ENCODE assay signal across 13 cellular contexts in the genomic region with DNA sequence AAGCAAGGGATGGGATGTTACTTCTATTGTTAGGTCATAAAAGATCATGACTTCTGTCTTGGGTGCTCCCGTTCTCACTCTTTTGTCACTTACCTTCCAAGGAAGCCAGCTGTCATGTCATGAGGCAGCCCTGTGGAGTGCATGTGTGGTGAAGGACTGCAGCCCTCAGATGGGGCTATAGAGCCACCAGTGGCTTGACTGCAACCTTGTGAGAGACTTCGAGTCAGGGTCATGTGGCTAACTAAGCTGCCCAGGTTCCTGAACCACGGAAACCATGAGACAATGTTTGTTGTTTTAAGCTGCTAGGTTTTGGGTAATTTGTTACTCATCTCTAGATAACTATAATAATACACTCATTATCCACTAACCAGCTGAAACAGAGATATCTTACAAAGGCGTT.
DNase-seq lines count a peak whose midpoint lies in the region; ATAC-seq, FAIRE-seq and TF ChIP-seq lines count a peak whose summit lies in the region.
"Had no signal": no experiment of that assay in that cellular context is flagged by ENCODE, and none has a peak within 500 bp of the region (broad histone marks: within the 10 kb centered on the region; RNA-seq: fewer than 3 reads in every experiment).

No MANE protein-coding gene starts in this region.

- no peak for ATAC-seq in left lung
- no peak for ATAC-seq in upper lobe of right lung
- ATAC-seq: K562 had no signal

- intact Hi-C loops in left lung (cut with DNase I) (no loop called here), upper lobe of right lung (cut with DNase I) (no loop called here)

- H3K27ac ChIP-seq in left lung = no peak overlapping the region
- no peak overlapping the region for H3K27ac ChIP-seq in upper lobe of right lung
- H3K27ac ChIP-seq: 22Rv1, spleen had no signal

- H3K9me3 ChIP-seq in left lung (peaks cover 0 to 6% of the 10 kb centered on the region in 2 donors), upper lobe of right lung (no peaks in the 10 kb centered on the region)
- H3K9me3 ChIP-seq: spleen had no signal

- H3K27me3 ChIP-seq in bronchial epithelial cell (ENCODE audit: control insufficient read depth, insufficient read depth, low read length) = no peaks in the 10 kb centered on the region
- H3K27me3 ChIP-seq in left lung = no peaks in the 10 kb centered on the region
- no peaks in the 10 kb centered on the region for H3K27me3 ChIP-seq in upper lobe of right lung
- H3K27me3 ChIP-seq: spleen had no signal

- no peaks in the 10 kb centered on the region for H3K4me1 ChIP-seq in left lung
- H3K4me1 ChIP-seq in upper lobe of right lung = no peaks in the 10 kb centered on the region
- H3K4me1 ChIP-seq: spleen had no signal

- H3K4me3 ChIP-seq in bronchial epithelial cell (ENCODE audit: low read depth, low read length) (no peak overlapping the region), left lung (no peak overlapping the region), upper lobe of right lung (no peak overlapping the region)
- H3K4me3 ChIP-seq: K562, spleen had no signal

- DNase-seq in DMS 273 (lab: John Stamatoyannopoulos, UW; ENCODE audit: unreplicated experiment) (peak; percentile 4), DMS 273 treated with DMSO at 0.1 percent for 48 hours (lab: John Stamatoyannopoulos, UW) (no peak), MV-4-11 (lab: John Stamatoyannopoulos, UW) (peak; percentile 44), bronchial epithelial cell (ENCODE audit: low read depth) (peak; percentile 15), left kidney (ENCODE audit: low read depth, low spot score) (peak; percentile 24), left lung (no peak), upper lobe of right lung (no peak), ecto neural progenitor cell (ENCODE audit: low spot score) (no peak)
- DNase-seq: CD4-positive, CD25-positive, alpha-beta regulatory T cell; nucleus accumbens; spleen had no signal

- no peak for TF ChIP-seq CTCF in bronchial epithelial cell (IDR thresholded peaks at IDR 0.05; ENCODE audit: insufficient read depth, low read length, severe bottlenecking)
- TF ChIP-seq CTCF in left lung (IDR thresholded peaks at IDR 0.05) = no peak
- no peak for TF ChIP-seq CTCF in upper lobe of right lung (IDR thresholded peaks at IDR 0.05)

- H3K36me3 ChIP-seq in bronchial epithelial cell (ENCODE audit: control insufficient read depth, insufficient read depth, low read length) (no peaks in the 10 kb centered on the region), left lung (no peaks in the 10 kb centered on the region), upper lobe of right lung (no peaks in the 10 kb centered on the region)
- H3K36me3 ChIP-seq: spleen had no signal

- FAIRE-seq in bronchial epithelial cell (lab: Jason Lieb, UNC) = no peak
- FAIRE-seq: K562 had no signal

Comparison
In these comparisons a context has a peak if more than half of its experiments do, and no peak if none do; other contexts are left out.
1. DNase-seq: peak in DMS 273 (single experiment), MV-4-11 (single experiment), bronchial epithelial cell (single experiment) and left kidney (single experiment); none in DMS 273 treated with DMSO at 0.1 percent for 48 hours (single experiment), left lung (0 of 2), upper lobe of right lung (single experiment) and ecto neural progenitor cell (single experiment).